8 cellular contexts compared by ENCODE assay signal in the genomic region with DNA sequence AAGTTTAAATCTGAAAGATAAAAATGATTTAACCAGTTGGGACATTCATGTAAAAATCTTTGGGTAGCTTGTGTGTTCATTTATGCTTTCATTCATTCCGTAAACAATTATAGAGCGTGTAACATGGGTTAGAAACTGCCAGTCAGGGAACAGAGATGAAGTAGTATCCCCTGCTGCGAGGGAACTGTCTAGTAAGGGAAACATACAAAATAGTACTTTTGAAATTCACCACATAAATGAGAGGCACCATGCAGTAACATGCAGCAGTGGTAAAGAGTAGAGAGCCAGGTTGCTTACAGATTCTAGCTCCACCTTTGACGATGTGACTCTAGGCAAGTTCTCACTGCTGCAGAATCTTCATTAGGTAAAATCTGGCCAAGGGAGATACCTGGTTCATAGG.
DNase-seq lines count a peak whose midpoint lies in the region; ATAC-seq and TF ChIP-seq lines count a peak whose summit lies in the region.

No MANE protein-coding gene starts in this region.

- no peak for ATAC-seq in stimulated activated effector memory CD8-positive, alpha-beta T cell treated with anti-CD3 and anti-CD28 coated beads, Interleukin-12 subunit alpha, Interleukin-12 subunit beta, amount 100 ng/mL, for 72 hours
- ATAC-seq in HG03095 (IDR thresholded peaks at IDR 0.05; ENCODE audit: unreplicated experiment) (no peak), HG03432 (IDR thresholded peaks at IDR 0.05; ENCODE audit: unreplicated experiment) (no peak)

- no peak for TF ChIP-seq CTCF in foreskin fibroblast (IDR thresholded peaks at IDR 0.05; ENCODE audit: low read depth, low read length)

- peaks cover 22% of the 10 kb centered on the region for H3K4me1 Mint-ChIP-seq in stimulated activated effector memory CD8-positive, alpha-beta T cell treated with anti-CD3 and anti-CD28 coated beads, Interleukin-12 subunit alpha, Interleukin-12 subunit beta, amount 100 ng/mL, for 72 hours

- H3K4me3 ChIP-seq in SK-N-MC (peak overlapping the region; percentile 89), foreskin fibroblast (ENCODE audit: low read depth in 1 of 2, low read length in 2 of 2) (peak overlapping the region; percentile 86 to 95)

- no peaks in the 10 kb centered on the region for H3K36me3 ChIP-seq in SK-N-MC (ENCODE audit: insufficient read depth, low read length)

- peak; percentile 3 for DNase-seq in activated CD8-positive, alpha-beta memory T cell treated with anti-CD3 and anti-CD28 coated beads, Interleukin-2, amount 50 U/mL, for 1 hour (ENCODE audit: extremely low read depth)
- no peak for DNase-seq in activated CD8-positive, alpha-beta memory T cell treated with anti-CD3 and anti-CD28 coated beads for 24 hours
- no peak for DNase-seq in SK-N-MC (ENCODE audit: low read depth, low spot score)
- peak in 1 of 2 donors; percentile 18 for DNase-seq in foreskin fibroblast
- DNase-seq in stimulated activated effector memory CD8-positive, alpha-beta T cell treated with anti-CD3 and anti-CD28 coated beads, Interleukin-12 subunit alpha, Interleukin-12 subunit beta, amount 100 ng/mL, for 72 hours (ENCODE audit: low spot score in 2 of 2): no peak
- DNase-seq in NCI-H524 treated with DMSO at 0.1 percent for 48 hours (lab: John Stamatoyannopoulos, UW): no peak

- H3K27ac ChIP-seq in SK-N-MC: no peak overlapping the region

- H3K36me3 Mint-ChIP-seq in stimulated activated effector memory CD8-positive, alpha-beta T cell treated with anti-CD3 and anti-CD28 coated beads, Interleukin-12 subunit alpha, Interleukin-12 subunit beta, amount 100 ng/mL, for 72 hours: peaks cover 6% of the 10 kb centered on the region

- H3K9me3 ChIP-seq in SK-N-MC (ENCODE audit: low read depth, low read length): no peaks in the 10 kb centered on the region

- H3K9me3 Mint-ChIP-seq in stimulated activated effector memory CD8-positive, alpha-beta T cell treated with anti-CD3 and anti-CD28 coated beads, Interleukin-12 subunit alpha, Interleukin-12 subunit beta, amount 100 ng/mL, for 72 hours: no peaks in the 10 kb centered on the region

- H3K4me3 Mint-ChIP-seq in stimulated activated effector memory CD8-positive, alpha-beta T cell treated with anti-CD3 and anti-CD28 coated beads, Interleukin-12 subunit alpha, Interleukin-12 subunit beta, amount 100 ng/mL, for 72 hours: peak overlapping the region; percentile 95

- peak overlapping the region; percentile 93 for H3K9ac ChIP-seq in SK-N-MC (ENCODE audit: insufficient read length)

- H3K27ac Mint-ChIP-seq in stimulated activated effector memory CD8-positive, alpha-beta T cell treated with anti-CD3 and anti-CD28 coated beads, Interleukin-12 subunit alpha, Interleukin-12 subunit beta, amount 100 ng/mL, for 72 hours: peak overlapping the region; percentile 99
